Comparison of ENCODE assay signal across 8 cellular contexts in the genomic region with DNA sequence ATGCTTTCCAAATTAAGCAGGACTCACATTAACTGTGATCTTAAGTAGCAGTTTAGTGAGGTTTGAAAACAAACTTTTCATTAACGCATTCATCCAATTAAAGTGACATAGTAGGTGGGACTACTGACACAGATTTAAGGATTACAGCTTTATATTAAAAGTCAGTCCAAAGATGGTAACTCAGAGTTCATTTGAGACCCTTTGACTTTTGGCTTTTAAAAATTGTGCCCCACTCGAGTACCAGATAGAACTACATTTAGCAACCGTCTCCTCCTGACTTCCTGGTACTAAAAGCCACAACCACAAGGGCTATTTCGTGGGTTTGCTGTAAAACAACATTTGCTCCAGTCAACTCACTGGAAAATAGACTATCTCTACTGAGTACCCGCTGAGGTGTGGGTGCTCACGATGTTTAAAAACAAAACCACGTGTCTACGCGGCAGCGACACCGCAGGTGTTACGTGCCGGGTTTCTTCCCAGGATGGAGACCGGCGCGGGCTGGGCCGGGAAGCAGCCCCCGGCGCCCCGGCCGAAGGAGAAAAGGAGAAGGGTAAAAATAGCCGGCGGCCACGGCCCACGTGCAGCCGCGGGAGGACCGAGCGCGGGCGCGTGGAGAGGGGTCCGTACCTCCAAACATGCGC.
DNase-seq lines count a peak whose midpoint lies in the region; ATAC-seq, FAIRE-seq and TF ChIP-seq lines count a peak whose summit lies in the region.
"Not testable (repeated sequence)": the region's sequence is repeated elsewhere in the genome, so short reads cannot be mapped to it uniquely, and the experiment has no call there.

No MANE protein-coding gene starts in this region.

- FAIRE-seq in H54 (lab: Jason Lieb, UNC): peak; percentile 99

- DNase-seq in GF-D8 (lab: John Stamatoyannopoulos, UW): peak; percentile 60
- not testable (repeated sequence) for DNase-seq in H54 (ENCODE audit: insufficient read length, low spot score); Right ventricle myocardium superior; naive thymus-derived CD8-positive, alpha-beta T cell; testis
- peak; percentile 25 for DNase-seq in SK-MEL-5 (ENCODE audit: low read depth, low spot score)
- DNase-seq in astrocyte of the spinal cord (ENCODE audit: low read depth, low spot score): peak; percentile 5

- H3K4me3 ChIP-seq in HUES48 (ENCODE audit: low read depth, low read length) (peak overlapping the region; percentile 78), astrocyte of the spinal cord (ENCODE audit: low read depth, low read length) (peak overlapping the region; percentile 51), testis (peak overlapping the region; percentile 74 to 77)

- not testable (repeated sequence) for H3K9ac ChIP-seq in HUES48 (ENCODE audit: low read depth, low read length)

- intact Hi-C loops in Right ventricle myocardium superior (cut with DNase I); testis (cut with DNase I; ENCODE audit: low total_unique reads): not testable (repeated sequence)

- POLR2A ChIA-PET in naive thymus-derived CD8-positive, alpha-beta T cell (lab: Charles Lee): interaction anchor here (0.6 kb wide), 1 partner anchor 1941 kb away, joined by 3 read pairs; no protein-coding TSS in a partner anchor

- in situ Hi-C loops in SK-MEL-5 (cut with HindIII; ENCODE audit: low pct_unique_long_range_greater_than_20kb, low sequenced_read_pairs); astrocyte of the spinal cord (cut with HindIII; ENCODE audit: low sequenced_read_pairs): not testable (repeated sequence)

- 0 to 2% methylated on average over 11 to 34 of the region's 34 CpGs for WGBS in testis, 2 donors

- not testable (repeated sequence) for H3K36me3 ChIP-seq in HUES48 (ENCODE audit: control insufficient read depth, insufficient read depth, low read length); testis (ENCODE audit: low read depth, missing control alignments)

- H3K4me3 Mint-ChIP-seq in naive thymus-derived CD8-positive, alpha-beta T cell: peak overlapping the region; percentile 81 to 98 (median 90)

- not testable (repeated sequence) for H3K4me1 Mint-ChIP-seq in naive thymus-derived CD8-positive, alpha-beta T cell

- not testable (repeated sequence) for TF ChIP-seq CTCF in astrocyte of the spinal cord (IDR thresholded peaks at IDR 0.05; ENCODE audit: low read depth, low read length); testis (IDR thresholded peaks at IDR 0.05)

- H3K27ac Mint-ChIP-seq in naive thymus-derived CD8-positive, alpha-beta T cell: peak overlapping the region in 3 of 10 donors; percentile 77 to 91 (median 88)

- not testable (repeated sequence) for H3K27me3 ChIP-seq in HUES48 (ENCODE audit: control insufficient read depth, insufficient read depth, low read length); testis

- not testable (repeated sequence) for TF ChIP-seq POLR2A in H54 (IDR thresholded peaks at IDR 0.05; ENCODE audit: low read depth, low read length); testis (IDR thresholded peaks at IDR 0.05)

- not testable (repeated sequence) for H3K9me3 ChIP-seq in HUES48 (ENCODE audit: control insufficient read depth, insufficient read depth, low read length); testis

- not testable (repeated sequence) for H3K36me3 Mint-ChIP-seq in naive thymus-derived CD8-positive, alpha-beta T cell

- peaks cover 6 to 33% (median 20%) of the 10 kb centered on the region in 5 donors for H3K27me3 Mint-ChIP-seq in naive thymus-derived CD8-positive, alpha-beta T cell

- H3K4me1 ChIP-seq in HUES48 (ENCODE audit: control insufficient read depth, insufficient read depth, low read length); testis: not testable (repeated sequence)

- not testable (repeated sequence) for H3K9me3 Mint-ChIP-seq in naive thymus-derived CD8-positive, alpha-beta T cell

- ATAC-seq in Right ventricle myocardium superior (ENCODE audit: poor library complexity): peak; percentile 61
- ATAC-seq in naive thymus-derived CD8-positive, alpha-beta T cell: peak; percentile 40 to 42

- H3K27ac ChIP-seq in HUES48 (ENCODE audit: low read depth, low read length): peak overlapping the region; percentile 77
- peak overlapping the region; percentile 86 to 98 for H3K27ac ChIP-seq in testis
